Comparison of ENCODE assay signal across 17 cellular contexts in genomic region chr2:27351802-27352598, GRCh38. TPM values are rescaled to one million over a fixed set of nuclear protein-coding genes. Genes with fewer than 3 reads are reported as not detected.
A peak's percentile ranks its signal among the peaks of the same experiment; 100 is the strongest.
DNase-seq lines count a peak whose midpoint lies in the region; ATAC-seq and TF ChIP-seq lines count a peak whose summit lies in the region.
"Had no signal": no experiment of that assay in that cellular context is flagged by ENCODE, and none has a peak within 500 bp of the region (broad histone marks: within the 10 kb centered on the region; RNA-seq: fewer than 3 reads in every experiment).

No MANE protein-coding gene starts in this region.

- ATAC-seq in GM23338 = no peak
- ATAC-seq in activated T-helper 17 cell treated with anti-CD3 and anti-CD28 coated beads, Interleukin-2, amount 50 U/mL, for 72 hours (replicated peaks) = peak; percentile 16
- ATAC-seq: lower lobe of right lung had no signal

- peaks cover 9% of the 10 kb centered on the region for H3K27me3 Mint-ChIP-seq in GM23338 (ENCODE audit: insufficient read depth, low read depth, poor library complexity)
- no peaks in the 10 kb centered on the region for H3K27me3 Mint-ChIP-seq in activated T-helper 17 cell treated with anti-CD3 and anti-CD28 coated beads, Interleukin-2, amount 50 U/mL, for 72 hours
- peaks cover 8% of the 10 kb centered on the region for H3K27me3 Mint-ChIP-seq in endothelial cell (ENCODE audit: unreplicated experiment)

- H3K4me2 ChIP-seq in GM23338 (no peak overlapping the region), parathyroid adenoma (ENCODE audit: low read length) (peak overlapping the region; percentile 45)

- H3K79me2 ChIP-seq in GM23338 (replicated peaks; ENCODE audit: insufficient read depth) = peaks cover 91% of the 10 kb centered on the region
- peaks cover 64% of the 10 kb centered on the region for H3K79me2 ChIP-seq in parathyroid adenoma

- peaks cover 4% of the 10 kb centered on the region for H3F3A ChIP-seq in GM23338 (replicated peaks; ENCODE audit: low read depth)

- H3K36me3 Mint-ChIP-seq in GM23338 (ENCODE audit: low read depth) (peaks cover 22% of the 10 kb centered on the region), endothelial cell (ENCODE audit: low read depth, unreplicated experiment) (peaks cover 4% of the 10 kb centered on the region)
- H3K36me3 Mint-ChIP-seq in activated T-helper 17 cell treated with anti-CD3 and anti-CD28 coated beads, Interleukin-2, amount 50 U/mL, for 72 hours (ENCODE audit: low read depth) = peaks cover 36% of the 10 kb centered on the region

- H3K9me3 Mint-ChIP-seq in GM23338 = peaks cover under 1% of the 10 kb centered on the region; the same call in 2 of the 3 replicates
- H3K9me3 Mint-ChIP-seq in activated T-helper 17 cell treated with anti-CD3 and anti-CD28 coated beads, Interleukin-2, amount 50 U/mL, for 72 hours = no peaks in the 10 kb centered on the region
- H3K9me3 Mint-ChIP-seq in endothelial cell (ENCODE audit: unreplicated experiment) = no peaks in the 10 kb centered on the region

- peak; percentile 23 for DNase-seq in activated CD4-positive, alpha-beta T cell treated with anti-CD3 and anti-CD28 coated beads for 48 hours
- DNase-seq in activated CD4-positive, alpha-beta T cell treated with anti-CD3 and anti-CD28 coated beads, Interleukin-2, amount 50 U/mL, for 4 hours = no peak
- DNase-seq in GM23338 (ENCODE audit: low spot score) (no peak), SW 1271 (lab: John Stamatoyannopoulos, UW) (no peak), DMS53 treated with DMSO at 0.1 percent for 48 hours (lab: John Stamatoyannopoulos, UW; ENCODE audit: unreplicated experiment) (no peak), endothelial cell (ENCODE audit: low spot score) (no peak)
- DNase-seq: adrenal gland, DMS79, GM23248, lower lobe of right lung, NCI-H2107, NCI-H69, transverse colon had no signal

- no peak for TF ChIP-seq CTCF in GM23338 (conservative IDR thresholded peaks at IDR 0.05; ENCODE audit: low read depth in 2 of 2)
- TF ChIP-seq CTCF in parathyroid adenoma (IDR thresholded peaks at IDR 0.05) = no peak
- no peak for TF ChIP-seq CTCF in endothelial cell (IDR thresholded peaks at IDR 0.05; ENCODE audit: unreplicated experiment)

- H3K27me3 ChIP-seq in GM23338 (ENCODE audit: insufficient read depth) (no peaks in the 10 kb centered on the region), parathyroid adenoma (ENCODE audit: control insufficient read depth, insufficient read depth, low read length) (no peaks in the 10 kb centered on the region)
- H3K27me3 ChIP-seq: adrenal gland, transverse colon had no signal

- H3K27ac Mint-ChIP-seq in GM23338 = no peak overlapping the region
- peak overlapping the region; percentile 8 for H3K27ac Mint-ChIP-seq in activated T-helper 17 cell treated with anti-CD3 and anti-CD28 coated beads, Interleukin-2, amount 50 U/mL, for 72 hours
- H3K27ac Mint-ChIP-seq in endothelial cell (ENCODE audit: unreplicated experiment) = no peak overlapping the region

- no peak overlapping the region for H3K4me3 Mint-ChIP-seq in GM23338
- peak overlapping the region; percentile 25 for H3K4me3 Mint-ChIP-seq in activated T-helper 17 cell treated with anti-CD3 and anti-CD28 coated beads, Interleukin-2, amount 50 U/mL, for 72 hours
- H3K4me3 Mint-ChIP-seq in endothelial cell (ENCODE audit: unreplicated experiment) = no peak overlapping the region

- H3K9me2 ChIP-seq in GM23338 (ENCODE audit: insufficient read depth) = no peaks in the 10 kb centered on the region

- H3K9ac ChIP-seq in parathyroid adenoma = no peak overlapping the region
- H3K9ac ChIP-seq: GM23248 had no signal

- H3K36me3 ChIP-seq in GM23338 (ENCODE audit: insufficient read depth) (peaks cover 7% of the 10 kb centered on the region; the same call in 1 of the 2 replicates), parathyroid adenoma (ENCODE audit: control insufficient read depth, insufficient read depth, low read length) (no peaks in the 10 kb centered on the region)
- H3K36me3 ChIP-seq: adrenal gland, transverse colon had no signal

- H3K27ac ChIP-seq in GM23338 (ENCODE audit: low read depth) = peak overlapping the region; percentile 85
- H3K27ac ChIP-seq in parathyroid adenoma = no peak overlapping the region
- H3K27ac ChIP-seq: adrenal gland, C4-2B, GM23248, lower lobe of right lung, skin epidermis, transverse colon had no signal

- H4K20me1 ChIP-seq in GM23338 (replicated peaks; ENCODE audit: insufficient read depth) = peaks cover 32% of the 10 kb centered on the region

- H2AFZ ChIP-seq in GM23338 (no peak overlapping the region), parathyroid adenoma (no peak overlapping the region)
- H2AFZ ChIP-seq: GM23248 had no signal

- H3K9me3 ChIP-seq in parathyroid adenoma (ENCODE audit: control insufficient read depth, low read length) = no peaks in the 10 kb centered on the region
- H3K9me3 ChIP-seq: adrenal gland, lower lobe of right lung, transverse colon had no signal

- H3K4me3 ChIP-seq in GM23338 = no peak overlapping the region
- H3K4me3 ChIP-seq in parathyroid adenoma (ENCODE audit: low read depth, low read length) = no peak overlapping the region
- H3K4me3 ChIP-seq: adrenal gland, GM23248, lower lobe of right lung, skin epidermis, transverse colon had no signal

- H3K4me1 Mint-ChIP-seq in GM23338 (peaks cover 29% of the 10 kb centered on the region), endothelial cell (ENCODE audit: unreplicated experiment) (peaks cover 15% of the 10 kb centered on the region)
- peaks cover 18% of the 10 kb centered on the region for H3K4me1 Mint-ChIP-seq in activated T-helper 17 cell treated with anti-CD3 and anti-CD28 coated beads, Interleukin-2, amount 50 U/mL, for 72 hours

- H3K4me1 ChIP-seq in GM23338 (ENCODE audit: insufficient read depth) (peaks cover 41% of the 10 kb centered on the region), parathyroid adenoma (peaks cover 13% of the 10 kb centered on the region)

TF ChIP-seq in GM23338, 12 proteins besides CTCF, POLR2A, EP300 and RAD21 (continues in another document):
- TF ChIP-seq ETS1 (IDR thresholded peaks at IDR 0.05) (no peak), POLR2AphosphoS5 (IDR thresholded peaks at IDR 0.05; ENCODE audit: low read depth) (no peak), ZNF114 (CRISPR knock-in tag; IDR thresholded peaks at IDR 0.05) (no peak)

RNA-seq across cellular contexts. Expression of gene GTF3C2, which starts 4.6 kb away (rescaled TPM):
- 110 and 118 TPM in 2 replicates for total RNA-seq in GM23338 (2014; rRNA removed; shearing (Covaris generic))
- polyA plus RNA-seq in GM23338 (2016; fragmentation: Nextera tagmentation; extraction: Ambion mirVana) = 69.1 and 81.7 TPM in 2 replicates
- total RNA-seq in activated T-helper 17 cell treated with anti-CD3 and anti-CD28 coated beads, Interleukin-2, amount 50 U/mL, for 72 hours = 10 to 100 TPM; 67.2 to 85.8 TPM
- 61.4 TPM for total RNA-seq in endothelial cell (ENCODE audit: unreplicated experiment)

RNA-seq across cellular contexts. Expression of gene EIF2B4, which starts 18.1 kb away (rescaled TPM):
- 43.9 and 51.4 TPM in 2 replicates for total RNA-seq in GM23338 (2014; rRNA removed; shearing (Covaris generic))
- 64.0 and 64.4 TPM in 2 replicates for polyA plus RNA-seq in GM23338 (2016; fragmentation: Nextera tagmentation; extraction: Ambion mirVana)
- total RNA-seq in activated T-helper 17 cell treated with anti-CD3 and anti-CD28 coated beads, Interleukin-2, amount 50 U/mL, for 72 hours = 10 to 100 TPM; 34.7 to 42.9 TPM
- total RNA-seq in endothelial cell (ENCODE audit: unreplicated experiment) = 48.6 TPM

RNA-seq across cellular contexts. Expression of gene SNX17, which starts 18.4 kb away (rescaled TPM):
- total RNA-seq in GM23338 (2014; rRNA removed; shearing (Covaris generic)) = 58.0 and 66.2 TPM in 2 replicates
- polyA plus RNA-seq in GM23338 (2016; fragmentation: Nextera tagmentation; extraction: Ambion mirVana) = 32.6 and 34.0 TPM in 2 replicates
- total RNA-seq in activated T-helper 17 cell treated with anti-CD3 and anti-CD28 coated beads, Interleukin-2, amount 50 U/mL, for 72 hours = 10 to 100 TPM; 59.0 to 90.4 TPM
- 90.5 TPM for total RNA-seq in endothelial cell (ENCODE audit: unreplicated experiment)

RNA-seq across cellular contexts. Expression of gene ZNF513, which starts 28.5 kb away (rescaled TPM):
- total RNA-seq in GM23338 (2014; rRNA removed; shearing (Covaris generic)) = 13.2 and 13.4 TPM in 2 replicates
- polyA plus RNA-seq in GM23338 (2016; fragmentation: Nextera tagmentation; extraction: Ambion mirVana) = 10.4 and 11.3 TPM in 2 replicates
- 10 to 100 TPM; 10.8 to 16.2 TPM for total RNA-seq in activated T-helper 17 cell treated with anti-CD3 and anti-CD28 coated beads, Interleukin-2, amount 50 U/mL, for 72 hours
- total RNA-seq in endothelial cell (ENCODE audit: unreplicated experiment) = 20.8 TPM

RNA-seq across cellular contexts. Expression of gene MPV17, which starts 29.1 kb away (rescaled TPM):
- 52.5 and 68.9 TPM in 2 replicates for total RNA-seq in GM23338 (2014; rRNA removed; shearing (Covaris generic))
- 93.1 and 94.2 TPM in 2 replicates for polyA plus RNA-seq in GM23338 (2016; fragmentation: Nextera tagmentation; extraction: Ambion mirVana)
- 10 to 100 TPM; 77.2 to 89.2 TPM for total RNA-seq in activated T-helper 17 cell treated with anti-CD3 and anti-CD28 coated beads, Interleukin-2, amount 50 U/mL, for 72 hours
- 55.0 TPM for total RNA-seq in endothelial cell (ENCODE audit: unreplicated experiment)
